Comparison of ENCODE assay signal across 20 cellular contexts in the genomic region with DNA sequence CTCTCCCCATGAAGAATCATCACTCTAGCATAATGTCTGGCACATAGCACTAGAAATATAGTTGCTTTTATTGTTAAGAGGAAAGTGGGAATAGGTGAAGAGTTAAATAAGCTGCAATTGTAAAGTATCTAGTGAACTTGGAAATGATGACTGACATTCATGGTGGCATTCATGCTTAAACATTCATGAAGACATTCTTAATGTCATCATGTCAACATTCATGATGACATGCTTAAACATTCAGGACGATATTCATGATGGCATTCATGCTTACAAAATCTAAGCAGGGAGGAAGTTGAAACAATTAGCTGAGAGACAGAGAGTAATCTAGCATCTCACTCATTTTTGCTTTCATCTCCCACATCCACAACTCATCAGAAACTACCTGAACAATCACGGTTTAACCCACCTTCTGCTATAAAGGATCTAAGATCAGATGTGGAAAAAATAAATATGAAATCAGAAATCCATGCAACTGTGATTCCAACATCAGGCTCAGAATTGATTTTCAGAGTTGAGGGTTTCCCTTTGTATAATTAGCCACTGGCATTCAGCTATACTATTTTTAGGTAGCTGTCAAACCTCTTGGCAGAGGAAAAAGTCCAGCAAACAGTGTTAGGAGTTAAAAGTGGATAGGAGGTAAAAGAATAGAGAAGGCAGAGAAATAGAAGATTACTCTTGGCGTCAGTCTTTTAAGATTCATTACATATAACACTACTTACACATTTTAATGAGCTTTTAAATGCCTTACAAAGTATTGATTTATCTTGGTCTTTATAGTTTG. TPM values are rescaled to one million over a fixed set of nuclear protein-coding genes. Genes with fewer than 3 reads are reported as not detected.
DNase-seq lines count a peak whose midpoint lies in the region; FAIRE-seq and TF ChIP-seq lines count a peak whose summit lies in the region.
"Had no signal": no experiment of that assay in that cellular context is flagged by ENCODE, and none has a peak within 500 bp of the region (broad histone marks: within the 10 kb centered on the region; RNA-seq: fewer than 3 reads in every experiment).

No MANE protein-coding gene starts in this region.

- H3K27ac ChIP-seq in cardiac muscle cell (peak overlapping the region; percentile 40), neural cell (ENCODE audit: low read length) (peak overlapping the region; percentile 60), MM.1S (ENCODE audit: low read length) (no peak overlapping the region)

- H2AFZ ChIP-seq in neural cell (ENCODE audit: low read depth, low read length) (no peak overlapping the region), MM.1S (ENCODE audit: low read length) (no peak overlapping the region)
- H2AFZ ChIP-seq: GM23338 had no signal

- H3K4me3 ChIP-seq in cardiac muscle cell = peak overlapping the region; percentile 3
- H3K4me3 ChIP-seq in neural cell (ENCODE audit: low read length) = peak overlapping the region; percentile 13
- no peak overlapping the region for H3K4me3 ChIP-seq in MM.1S (ENCODE audit: low read length)
- H3K4me3 ChIP-seq: GM12878, GM23338 had no signal

- H3K9me2 ChIP-seq in neural cell (ENCODE audit: insufficient read depth, low read length) (no peaks in the 10 kb centered on the region), MM.1S (replicated peaks; ENCODE audit: insufficient read depth, low read length) (no peaks in the 10 kb centered on the region)

- H3K9ac ChIP-seq in neural cell (ENCODE audit: low read length) = no peak overlapping the region
- no peak overlapping the region for H3K9ac ChIP-seq in MM.1S (ENCODE audit: low read length)

- H3K4me2 ChIP-seq in neural cell (ENCODE audit: low read length) (no peak overlapping the region), MM.1S (ENCODE audit: low read depth, low read length) (no peak overlapping the region)
- H3K4me2 ChIP-seq: GM23338 had no signal

- no peak for TF ChIP-seq CTCF in cardiac muscle cell (IDR thresholded peaks at IDR 0.05; ENCODE audit: low read depth, low read length)
- no peak for TF ChIP-seq CTCF in neural cell (IDR thresholded peaks at IDR 0.05; ENCODE audit: poor library complexity, severe bottlenecking)
- TF ChIP-seq CTCF in MM.1S (IDR thresholded peaks at IDR 0.05; ENCODE audit: low read length) = no peak

- H3F3A ChIP-seq in neural cell (ENCODE audit: insufficient read depth, low read length, poor library complexity, severe bottlenecking) (no peaks in the 10 kb centered on the region), MM.1S (ENCODE audit: insufficient read depth, low read length) (no peaks in the 10 kb centered on the region)

- H3K27me3 ChIP-seq in cardiac muscle cell (no peaks in the 10 kb centered on the region), neural cell (ENCODE audit: insufficient read depth, low read depth, low read length) (no peaks in the 10 kb centered on the region), MM.1S (replicated peaks; ENCODE audit: insufficient read depth, low read length) (no peaks in the 10 kb centered on the region)

- no peak for TF ChIP-seq RAD21 in neural cell (conservative IDR thresholded peaks at IDR 0.05)

- no peaks in the 10 kb centered on the region for H4K20me1 ChIP-seq in neural cell (ENCODE audit: insufficient read depth)
- H4K20me1 ChIP-seq in MM.1S (ENCODE audit: insufficient read depth, low read length) = no peaks in the 10 kb centered on the region

- DNase-seq in cardiac muscle cell (ENCODE audit: low read depth in 1 of 2, low spot score in 1 of 2) = peak in 1 of 2 donors; percentile 50
- no peak for DNase-seq in cardiac septum (ENCODE audit: low spot score)
- DNase-seq in HTR-8/SVneo (ENCODE audit: insufficient read length, low spot score) = no peak
- no peak for DNase-seq in MM.1S
- no peak for DNase-seq in NCI-H1417 treated with DMSO at 0.1 percent for 48 hours (lab: John Stamatoyannopoulos, UW)
- DNase-seq: BE2C; C1 segment of cervical spinal cord; CD8-positive, alpha-beta memory T cell; COR-L47; DMS 273 treated with DMSO at 0.1 percent for 48 hours; DMS53; DND-41; EL; H9 had no signal

- H3K4me1 ChIP-seq in cardiac muscle cell (ENCODE audit: low read depth) (peaks cover 48% of the 10 kb centered on the region), MM.1S (ENCODE audit: low read length) (no peaks in the 10 kb centered on the region)
- H3K4me1 ChIP-seq: BE2C had no signal

- H3K9me3 ChIP-seq in cardiac muscle cell (ENCODE audit: low read depth) (no peaks in the 10 kb centered on the region), neural cell (ENCODE audit: low read length) (no peaks in the 10 kb centered on the region), MM.1S (replicated peaks; ENCODE audit: insufficient read depth, low read length) (no peaks in the 10 kb centered on the region)
- H3K9me3 ChIP-seq: BE2C had no signal

- TF ChIP-seq EP300 in neural cell (conservative IDR thresholded peaks at IDR 0.05; ENCODE audit: poor library complexity, severe bottlenecking) = peak; percentile 94

- peak; percentile 38 for FAIRE-seq in HTR-8/SVneo (lab: Jason Lieb, UNC)
- FAIRE-seq: GM12878, GM18507 had no signal

- intact Hi-C loops in cardiac septum (cut with DNase I) = no loop called here

- H3K36me3 ChIP-seq in cardiac muscle cell (no peaks in the 10 kb centered on the region), neural cell (ENCODE audit: insufficient read depth, low read length) (no peaks in the 10 kb centered on the region), MM.1S (replicated peaks; ENCODE audit: insufficient read depth, low read length) (no peaks in the 10 kb centered on the region)
- H3K36me3 ChIP-seq: BE2C had no signal

- H3K79me2 ChIP-seq in neural cell (replicated peaks; ENCODE audit: insufficient read depth, low read length) = no peaks in the 10 kb centered on the region
- no peaks in the 10 kb centered on the region for H3K79me2 ChIP-seq in MM.1S (ENCODE audit: low read length)

TF ChIP-seq in neural cell, 6 proteins besides CTCF, POLR2A, EP300 and RAD21:
- TF ChIP-seq SMC3 (conservative IDR thresholded peaks at IDR 0.05; ENCODE audit: poor library complexity) (peak; percentile 17), EZH2 (IDR thresholded peaks at IDR 0.05; ENCODE audit: borderline replicate concordance, insufficient read depth, low read length, poor library complexity, severe bottlenecking) (no peak), POLR2AphosphoS5 (IDR thresholded peaks at IDR 0.05) (peak; percentile 78), MXI1 (conservative IDR thresholded peaks at IDR 0.05; ENCODE audit: poor library complexity, severe bottlenecking) (no peak), TAF1 (IDR thresholded peaks at IDR 0.05; ENCODE audit: low read depth) (no peak)
- TF ChIP-seq, protein P1, sequence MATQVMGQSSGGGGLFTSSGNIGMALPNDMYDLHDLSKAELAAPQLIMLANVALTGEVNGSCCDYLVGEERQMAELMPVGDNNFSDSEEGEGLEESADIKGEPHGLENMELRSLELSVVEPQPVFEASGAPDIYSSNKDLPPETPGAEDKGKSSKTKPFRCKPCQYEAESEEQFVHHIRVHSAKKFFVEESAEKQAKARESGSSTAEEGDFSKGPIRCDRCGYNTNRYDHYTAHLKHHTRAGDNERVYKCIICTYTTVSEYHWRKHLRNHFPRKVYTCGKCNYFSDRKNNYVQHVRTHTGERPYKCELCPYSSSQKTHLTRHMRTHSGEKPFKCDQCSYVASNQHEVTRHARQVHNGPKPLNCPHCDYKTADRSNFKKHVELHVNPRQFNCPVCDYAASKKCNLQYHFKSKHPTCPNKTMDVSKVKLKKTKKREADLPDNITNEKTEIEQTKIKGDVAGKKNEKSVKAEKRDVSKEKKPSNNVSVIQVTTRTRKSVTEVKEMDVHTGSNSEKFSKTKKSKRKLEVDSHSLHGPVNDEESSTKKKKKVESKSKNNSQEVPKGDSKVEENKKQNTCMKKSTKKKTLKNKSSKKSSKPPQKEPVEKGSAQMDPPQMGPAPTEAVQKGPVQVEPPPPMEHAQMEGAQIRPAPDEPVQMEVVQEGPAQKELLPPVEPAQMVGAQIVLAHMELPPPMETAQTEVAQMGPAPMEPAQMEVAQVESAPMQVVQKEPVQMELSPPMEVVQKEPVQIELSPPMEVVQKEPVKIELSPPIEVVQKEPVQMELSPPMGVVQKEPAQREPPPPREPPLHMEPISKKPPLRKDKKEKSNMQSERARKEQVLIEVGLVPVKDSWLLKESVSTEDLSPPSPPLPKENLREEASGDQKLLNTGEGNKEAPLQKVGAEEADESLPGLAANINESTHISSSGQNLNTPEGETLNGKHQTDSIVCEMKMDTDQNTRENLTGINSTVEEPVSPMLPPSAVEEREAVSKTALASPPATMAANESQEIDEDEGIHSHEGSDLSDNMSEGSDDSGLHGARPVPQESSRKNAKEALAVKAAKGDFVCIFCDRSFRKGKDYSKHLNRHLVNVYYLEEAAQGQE (IDR thresholded peaks at IDR 0.05; ENCODE audit: borderline replicate concordance) = no peak

RNA-seq across cellular contexts. Expression of a gene that starts 3.5 kb away (rescaled TPM):
- total RNA-seq in cardiac muscle cell (0.51 TPM in 1 of 2 replicates, not detected in the other), cardiac septum (not detected)
- polyA plus RNA-seq in cardiac muscle cell (not detected in 2 replicates), neural cell (0.18 TPM in 1 of 2 replicates, not detected in the other)
- polyA minus RNA-seq in neural cell = 0.35 and 0.73 TPM in 2 replicates
- total RNA-seq: A172, G401, GM12878, H9 had no signal
- polyA plus RNA-seq: CD8-positive, alpha-beta memory T cell; GM12878 had no signal
